21 cellular contexts compared by ENCODE assay signal in the genomic region with DNA sequence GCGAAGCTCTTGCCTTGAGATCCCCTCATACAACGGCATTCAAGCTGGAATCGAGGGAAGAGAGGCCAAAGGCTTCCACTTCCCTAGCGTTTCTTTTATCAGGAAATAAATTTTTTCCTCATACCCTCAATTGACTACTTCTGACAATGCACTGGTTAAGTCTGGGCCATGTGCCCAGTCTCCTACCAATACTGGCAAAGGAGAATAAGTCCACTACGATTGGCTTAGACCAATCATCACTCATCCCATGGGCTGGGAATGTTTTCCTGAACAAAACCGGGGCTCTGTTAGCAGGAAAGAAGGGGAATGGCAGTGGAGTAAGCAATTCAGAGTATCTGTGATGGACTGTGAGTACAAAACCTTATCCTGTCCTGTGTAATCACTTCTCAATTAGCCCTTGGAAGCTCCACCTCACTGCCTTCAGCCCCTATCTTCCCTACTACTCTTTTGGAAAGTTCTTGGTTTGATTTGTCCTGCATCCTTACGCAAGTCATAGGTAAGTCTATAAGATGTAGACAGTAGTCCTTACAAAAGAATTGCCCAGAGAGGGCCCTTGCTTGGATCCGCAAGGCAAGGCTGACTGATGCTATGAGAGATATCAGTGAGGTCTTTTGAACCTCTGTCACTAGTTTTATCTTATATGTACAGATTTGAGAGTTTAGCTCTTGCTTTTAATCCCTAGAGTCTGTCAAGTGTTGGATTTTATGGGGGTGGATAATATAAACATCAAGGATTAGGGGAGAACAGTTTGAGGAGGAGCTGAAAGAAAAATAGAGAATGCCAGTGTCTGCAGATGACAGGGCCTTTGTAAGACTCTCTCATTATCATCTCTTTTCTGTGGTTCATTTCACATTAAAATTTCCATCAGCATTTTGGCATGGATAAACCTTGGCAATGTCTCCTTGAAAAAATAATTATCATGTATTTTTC. TPM values are rescaled to one million over a fixed set of nuclear protein-coding genes. Genes with fewer than 3 reads are reported as not detected.
DNase-seq lines count a peak whose midpoint lies in the region; ATAC-seq and TF ChIP-seq lines count a peak whose summit lies in the region.
"Had no signal": no experiment of that assay in that cellular context is flagged by ENCODE, and none has a peak within 500 bp of the region (broad histone marks: within the 10 kb centered on the region; RNA-seq: fewer than 3 reads in every experiment).

No MANE protein-coding gene starts in this region.

- intact Hi-C loops in CD8-positive, alpha-beta T cell (cut with DNase I, micrococcal nuclease) = loop anchor here in 1 of 2 experiments (1.0 kb wide), 1 partner anchor 9 kb away; no protein-coding TSS in a partner anchor

- H3K27me3 Mint-ChIP-seq in CD8-positive, alpha-beta T cell (ENCODE audit: low read depth) = no peaks in the 10 kb centered on the region
- H3K27me3 Mint-ChIP-seq in effector memory CD8-positive, alpha-beta T cell = no peaks in the 10 kb centered on the region
- no peaks in the 10 kb centered on the region for H3K27me3 Mint-ChIP-seq in neural progenitor cell (ENCODE audit: insufficient read depth, low read depth)
- H3K27me3 Mint-ChIP-seq: activated naive CD4-positive, alpha-beta T cell treated with anti-CD3 and anti-CD28 coated beads, Interleukin-2, amount 50 U/mL, for 24 hours had no signal

- H3K27ac ChIP-seq in CD8-positive, alpha-beta T cell (ENCODE audit: low read depth, low read length) = no peak overlapping the region
- H3K27ac ChIP-seq in neural progenitor cell = no peak overlapping the region

- no peak overlapping the region for H3K4me3 Mint-ChIP-seq in CD8-positive, alpha-beta T cell
- no peak overlapping the region for H3K4me3 Mint-ChIP-seq in effector memory CD8-positive, alpha-beta T cell
- no peak overlapping the region for H3K4me3 Mint-ChIP-seq in neural progenitor cell
- H3K4me3 Mint-ChIP-seq: activated naive CD4-positive, alpha-beta T cell treated with anti-CD3 and anti-CD28 coated beads, Interleukin-2, amount 50 U/mL, for 24 hours; activated T-helper 1 cell treated with anti-CD3 and anti-CD28 coated beads, Interleukin-12 subunit alpha, Interleukin-12 subunit beta, Interleukin-2, Interleukin-4 antibody, amounts not matched to agents 30 ng/mL and 10 ng/mL and 1 ng/mL, durations not matched to agents 14 hours and 24 hours and 36 hours; endodermal cell; mesothelial cell of epicardium; nephron progenitor cell; stimulated activated effector memory CD8-positive, alpha-beta T cell treated with anti-CD3 and anti-CD28 coated beads, Interleukin-12 subunit alpha, Interleukin-12 subunit beta, amount 100 ng/mL, for 72 hours had no signal

- H3K27me3 ChIP-seq in CD8-positive, alpha-beta T cell (ENCODE audit: insufficient read depth, low read length) = no peaks in the 10 kb centered on the region
- H3K27me3 ChIP-seq in MG63 (no peaks in the 10 kb centered on the region), neural progenitor cell (no peaks in the 10 kb centered on the region)

- TF ChIP-seq CTCF in CD8-positive, alpha-beta T cell (IDR thresholded peaks at IDR 0.05) = no peak
- no peak for TF ChIP-seq CTCF in neural progenitor cell (IDR thresholded peaks at IDR 0.05)

- H3K27ac Mint-ChIP-seq in CD8-positive, alpha-beta T cell = peak overlapping the region; percentile 37
- peak overlapping the region; percentile 67 to 78 for H3K27ac Mint-ChIP-seq in effector memory CD8-positive, alpha-beta T cell
- no peak overlapping the region for H3K27ac Mint-ChIP-seq in neural progenitor cell
- H3K27ac Mint-ChIP-seq: endodermal cell; mesothelial cell of epicardium; nephron progenitor cell; stimulated activated effector memory CD8-positive, alpha-beta T cell treated with anti-CD3 and anti-CD28 coated beads, Interleukin-12 subunit alpha, Interleukin-12 subunit beta, amount 100 ng/mL, for 72 hours had no signal

- H3K4me3 ChIP-seq in CD8-positive, alpha-beta T cell (ENCODE audit: low read depth, low read length) = no peak overlapping the region
- H3K4me3 ChIP-seq in MG63 (no peak overlapping the region), neural progenitor cell (no peak overlapping the region)

- no peaks in the 10 kb centered on the region for H3K79me2 ChIP-seq in neural progenitor cell (ENCODE audit: low read depth)

- no peaks in the 10 kb centered on the region for H3F3A ChIP-seq in neural progenitor cell (ENCODE audit: low read depth)

- ATAC-seq in CD8-positive, alpha-beta T cell = no peak
- ATAC-seq in effector memory CD8-positive, alpha-beta T cell (replicated peaks) = no peak
- no peak for ATAC-seq in GM18909 (IDR thresholded peaks at IDR 0.05; ENCODE audit: poor library complexity, unreplicated experiment)
- ATAC-seq: left cardiac atrium; stimulated activated effector memory CD8-positive, alpha-beta T cell treated with anti-CD3 and anti-CD28 coated beads, Interleukin-12 subunit alpha, Interleukin-12 subunit beta, amount 100 ng/mL, for 72 hours had no signal

- peaks cover 3% of the 10 kb centered on the region for H3K9me3 Mint-ChIP-seq in CD8-positive, alpha-beta T cell
- no peaks in the 10 kb centered on the region for H3K9me3 Mint-ChIP-seq in effector memory CD8-positive, alpha-beta T cell
- H3K9me3 Mint-ChIP-seq in neural progenitor cell = no peaks in the 10 kb centered on the region
- H3K9me3 Mint-ChIP-seq: mesothelial cell of epicardium had no signal

- peaks cover 33% of the 10 kb centered on the region for H3K4me1 ChIP-seq in CD8-positive, alpha-beta T cell (ENCODE audit: insufficient read depth, low read length)
- H3K4me1 ChIP-seq in neural progenitor cell = peaks cover under 1% of the 10 kb centered on the region

- no peak overlapping the region for H3K9ac ChIP-seq in neural progenitor cell

- DNase-seq in CD8-positive, alpha-beta T cell = no peak
- DNase-seq in MG63 = peak; percentile 72
- DNase-seq in effector memory CD8-positive, alpha-beta T cell = no peak
- DNase-seq in neural progenitor cell (ENCODE audit: low spot score) = no peak
- DNase-seq in HEK293T (ENCODE audit: extremely low spot score) = no peak
- no peak for DNase-seq in ecto neural progenitor cell (ENCODE audit: low spot score)
- no peak for DNase-seq in stimulated activated CD4-positive, alpha-beta T cell treated with anti-CD3 and anti-CD28 coated beads, Interleukin-4, amount 100 ng/mL, for 4 hours
- DNase-seq: activated CD4-positive, alpha-beta T cell treated with anti-CD3 and anti-CD28 coated beads for 1 hour; endodermal cell; GF-D8; HCEC 1CT; KBM-7; left cardiac atrium; NCI-H1694; NCI-H774; nephron progenitor cell had no signal

- H3K36me3 ChIP-seq in CD8-positive, alpha-beta T cell (ENCODE audit: insufficient read depth, low read length) = no peaks in the 10 kb centered on the region
- H3K36me3 ChIP-seq in MG63 (no peaks in the 10 kb centered on the region), neural progenitor cell (no peaks in the 10 kb centered on the region)

- CTCF ChIA-PET in CD8-positive, alpha-beta T cell (lab: Charles Lee) = interaction anchor here (0.8 to 3.0 kb wide), 5 partner anchors 8 to 219 kb away, joined by 3 to 12 read pairs (median 3); no protein-coding TSS in a partner anchor
- CTCF ChIA-PET in HEK293T (lab: Yijun Ruan, JAX) = no interaction called here

- peaks cover 35% of the 10 kb centered on the region for H3K4me1 Mint-ChIP-seq in CD8-positive, alpha-beta T cell (ENCODE audit: low read depth)
- H3K4me1 Mint-ChIP-seq in effector memory CD8-positive, alpha-beta T cell (ENCODE audit: low read depth in 2 of 2) = peaks cover 7 to 13% of the 10 kb centered on the region in 2 donors
- H3K4me1 Mint-ChIP-seq in neural progenitor cell = peaks cover 3% of the 10 kb centered on the region

- H4K20me1 ChIP-seq in neural progenitor cell (ENCODE audit: low read depth) = no peaks in the 10 kb centered on the region

- no peak overlapping the region for H3K4me2 ChIP-seq in neural progenitor cell

- H3K9me3 ChIP-seq in CD8-positive, alpha-beta T cell (ENCODE audit: low read length) = no peaks in the 10 kb centered on the region
- H3K9me3 ChIP-seq in MG63 (0 out of 2 replicates have a peak, but pooled peaks cover 3% of the 10 kb centered on the region), neural progenitor cell (ENCODE audit: low read depth) (no peaks in the 10 kb centered on the region)

- POLR2A ChIA-PET in CD8-positive, alpha-beta T cell (lab: Charles Lee) = interaction anchor here (1.4 kb wide), 1 partner anchor 9 kb away, joined by 4 read pairs; no protein-coding TSS in a partner anchor
- POLR2A ChIA-PET in HEK293T (lab: Yijun Ruan, JAX) = no interaction called here

- no peaks in the 10 kb centered on the region for H3K36me3 Mint-ChIP-seq in CD8-positive, alpha-beta T cell
- H3K36me3 Mint-ChIP-seq in effector memory CD8-positive, alpha-beta T cell (ENCODE audit: insufficient read depth) = peaks cover 4% of the 10 kb centered on the region
- H3K36me3 Mint-ChIP-seq in neural progenitor cell = no peaks in the 10 kb centered on the region
- H3K36me3 Mint-ChIP-seq: activated naive CD4-positive, alpha-beta T cell treated with anti-CD3 and anti-CD28 coated beads, Interleukin-2, amount 50 U/mL, for 24 hours; mesothelial cell of epicardium; stimulated activated effector memory CD8-positive, alpha-beta T cell treated with anti-CD3 and anti-CD28 coated beads, Interleukin-12 subunit alpha, Interleukin-12 subunit beta, amount 100 ng/mL, for 72 hours had no signal

- peak overlapping the region; percentile 3 for H2AFZ ChIP-seq in neural progenitor cell (replicated peaks)

TF ChIP-seq in HEK293T, 16 proteins besides CTCF, POLR2A, EP300 and RAD21:
- TF ChIP-seq, protein P1, sequence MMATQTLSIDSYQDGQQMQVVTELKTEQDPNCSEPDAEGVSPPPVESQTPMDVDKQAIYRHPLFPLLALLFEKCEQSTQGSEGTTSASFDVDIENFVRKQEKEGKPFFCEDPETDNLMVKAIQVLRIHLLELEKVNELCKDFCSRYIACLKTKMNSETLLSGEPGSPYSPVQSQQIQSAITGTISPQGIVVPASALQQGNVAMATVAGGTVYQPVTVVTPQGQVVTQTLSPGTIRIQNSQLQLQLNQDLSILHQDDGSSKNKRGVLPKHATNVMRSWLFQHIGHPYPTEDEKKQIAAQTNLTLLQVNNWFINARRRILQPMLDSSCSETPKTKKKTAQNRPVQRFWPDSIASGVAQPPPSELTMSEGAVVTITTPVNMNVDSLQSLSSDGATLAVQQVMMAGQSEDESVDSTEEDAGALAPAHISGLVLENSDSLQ (IDR thresholded peaks at IDR 0.05) = no peak
- no peak for TF ChIP-seq CTBP1 (IDR thresholded peaks at IDR 0.05; ENCODE audit: borderline replicate concordance)
- TF ChIP-seq SP1 (IDR thresholded peaks at IDR 0.05) = no peak
- TF ChIP-seq SUZ12 (IDR thresholded peaks at IDR 0.05) = no peak
- no peak for TF ChIP-seq BHLHE40 (IDR thresholded peaks at IDR 0.05; ENCODE audit: borderline replicate concordance)
- TF ChIP-seq L3MBTL2 (conservative IDR thresholded peaks at IDR 0.05) = no peak

RNA-seq across cellular contexts. Expression of a gene that starts 36.4 kb away (rescaled TPM):
- total RNA-seq in CD8-positive, alpha-beta T cell = 100 to 1,000 TPM; 150 to 160 TPM
- 18.4 and 57.2 TPM in 2 replicates for total RNA-seq in MG63 (2014; rRNA removed; shearing (Covaris generic); ENCODE audit: low replicate concordance)
- total RNA-seq in neural progenitor cell (ENCODE audit: low replicate concordance) = 57.0 and 61.2 TPM in 2 replicates

RNA-seq across cellular contexts. Expression of a gene that starts 52.7 kb away (rescaled TPM):
- 1 to 10 TPM; 1.0 to 1.2 TPM for total RNA-seq in CD8-positive, alpha-beta T cell
- total RNA-seq in MG63 (2014; rRNA removed; shearing (Covaris generic); ENCODE audit: low replicate concordance) = not detected in 2 replicates
- 1.6 and 4.2 TPM in 2 replicates for total RNA-seq in neural progenitor cell (ENCODE audit: low replicate concordance)
